8 cellular contexts compared by ENCODE assay signal in the genomic region with DNA sequence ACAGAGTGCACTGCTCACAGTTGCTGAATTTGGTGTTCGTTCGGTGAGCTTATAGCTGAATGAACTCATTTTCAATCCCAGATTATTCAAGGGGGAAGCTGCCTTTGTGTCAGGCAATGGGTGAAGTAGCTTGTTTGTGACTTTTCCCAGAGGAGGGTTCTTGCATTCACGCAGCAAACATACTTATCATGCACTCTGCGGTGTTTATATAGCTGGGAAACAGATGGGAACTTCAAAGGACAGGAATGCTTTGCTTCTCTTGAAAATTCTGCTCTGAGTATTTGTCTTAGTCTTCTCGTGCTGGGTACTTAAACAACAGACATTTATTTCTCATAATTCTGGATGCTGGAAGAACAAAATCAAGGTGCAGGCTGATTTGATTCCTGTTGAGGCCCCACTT.
A peak's percentile ranks its signal among the peaks of the same experiment; 100 is the strongest.
DNase-seq lines count a peak whose midpoint lies in the region; ATAC-seq and TF ChIP-seq lines count a peak whose summit lies in the region.

No MANE protein-coding gene starts in this region.

- H3K27ac ChIP-seq in mesodermal cell (ENCODE audit: low read depth, low read length, severe bottlenecking) (peak overlapping the region; percentile 96), transverse colon (peak overlapping the region; percentile 94 to 98 (median 97))

- no peak overlapping the region for H3K4me3 ChIP-seq in cardiac fibroblast (replicated peaks in 1 of 2; ENCODE audit: low read depth in 2 of 2, low read length in 2 of 2)
- H3K4me3 ChIP-seq in mesodermal cell (ENCODE audit: extremely low read depth, insufficient read depth, low read length, poor library complexity, severe bottlenecking), result no peak overlapping the region
- H3K4me3 ChIP-seq in transverse colon, result no peak overlapping the region

- no peak for TF ChIP-seq CTCF in cardiac fibroblast (IDR thresholded peaks at IDR 0.05; ENCODE audit: low read depth, low read length)
- TF ChIP-seq CTCF in transverse colon (IDR thresholded peaks at IDR 0.05), result no peak
- no peak for TF ChIP-seq CTCF in GM10266 (IDR thresholded peaks at IDR 0.05; ENCODE audit: control insufficient read depth, insufficient read depth, low read depth, missing control alignments)

- peak overlapping the region; percentile 54 to 92 for H3K4me3 Mint-ChIP-seq in activated T-cell treated with anti-CD3 and anti-CD28 coated beads, Interleukin-2, amount 50 U/mL, for 72 hours
- H3K4me3 Mint-ChIP-seq in activated T-cell treated with anti-CD3 and anti-CD28 coated beads, Interleukin-2, amount 50 U/mL, for 24 hours, result no peak overlapping the region

- H3K9me3 Mint-ChIP-seq in activated T-cell treated with anti-CD3 and anti-CD28 coated beads, Interleukin-2, amount 50 U/mL, for 72 hours, result no peaks in the 10 kb centered on the region
- H3K9me3 Mint-ChIP-seq in activated T-cell treated with anti-CD3 and anti-CD28 coated beads, Interleukin-2, amount 50 U/mL, for 24 hours, result no peaks in the 10 kb centered on the region

- H3K36me3 ChIP-seq in mesodermal cell (ENCODE audit: control insufficient read depth, insufficient read depth, low read length) (no peaks in the 10 kb centered on the region), transverse colon (no peaks in the 10 kb centered on the region)

- no peak for ATAC-seq in activated T-cell treated with anti-CD3 and anti-CD28 coated beads, Interleukin-2, amount 50 U/mL, for 72 hours (replicated peaks in 1 of 2)
- no peak for ATAC-seq in GM18520 (IDR thresholded peaks at IDR 0.05; ENCODE audit: unreplicated experiment)

- DNase-seq in activated T-cell treated with anti-CD3 and anti-CD28 coated beads, Interleukin-2, amount 50 U/mL, for 72 hours, result no peak
- no peak for DNase-seq in activated T-cell treated with anti-CD3 and anti-CD28 coated beads, Interleukin-2, amount 50 U/mL, for 24 hours
- DNase-seq in cardiac fibroblast (ENCODE audit: low read depth in 2 of 2) (peak; percentile 48 to 64), transverse colon (no peak), GM10266 (ENCODE audit: extremely low spot score) (no peak), NCI-H2081 treated with DMSO at 0.1 percent for 48 hours (lab: John Stamatoyannopoulos, UW) (no peak)

- no peak overlapping the region for H3K27ac Mint-ChIP-seq in activated T-cell treated with anti-CD3 and anti-CD28 coated beads, Interleukin-2, amount 50 U/mL, for 72 hours
- no peak overlapping the region for H3K27ac Mint-ChIP-seq in activated T-cell treated with anti-CD3 and anti-CD28 coated beads, Interleukin-2, amount 50 U/mL, for 24 hours

- no peak for TF ChIP-seq POLR2A in transverse colon (IDR thresholded peaks at IDR 0.05)

- in situ Hi-C loops in transverse colon (cut with MboI; ENCODE audit: low pct_ligation_motif_present in 1 of 4, low pct_unique_long_range_greater_than_20kb in 1 of 4, low sequenced_read_pairs in 3 of 4), result no loop called here

- intact Hi-C loops in transverse colon (cut with DNase I; ENCODE audit: low total_unique reads), result loop anchor here (2.0 to 5.0 kb wide), 2 partner anchors 70 to 158 kb away; no protein-coding TSS in a partner anchor

- H3K4me1 Mint-ChIP-seq in activated T-cell treated with anti-CD3 and anti-CD28 coated beads, Interleukin-2, amount 50 U/mL, for 72 hours (ENCODE audit: low read depth), result peaks cover 54% of the 10 kb centered on the region
- H3K4me1 Mint-ChIP-seq in activated T-cell treated with anti-CD3 and anti-CD28 coated beads, Interleukin-2, amount 50 U/mL, for 24 hours (ENCODE audit: low read depth), result peaks cover 37% of the 10 kb centered on the region

- H3K36me3 Mint-ChIP-seq in activated T-cell treated with anti-CD3 and anti-CD28 coated beads, Interleukin-2, amount 50 U/mL, for 72 hours (ENCODE audit: insufficient read depth in 2 of 2), result peaks cover 2 to 6% of the 10 kb centered on the region in 2 donors
- H3K36me3 Mint-ChIP-seq in activated T-cell treated with anti-CD3 and anti-CD28 coated beads, Interleukin-2, amount 50 U/mL, for 24 hours (ENCODE audit: low read depth), result no peaks in the 10 kb centered on the region

- no peak for TF ChIP-seq EP300 in transverse colon (IDR thresholded peaks at IDR 0.05; ENCODE audit: low read depth)

- H3K9me3 ChIP-seq in mesodermal cell (ENCODE audit: control insufficient read depth, low read length), result no peaks in the 10 kb centered on the region
- H3K9me3 ChIP-seq in transverse colon, result no peaks in the 10 kb centered on the region

- 69 to 100% methylated on average over 2 to 5 of the region's 5 CpGs for WGBS in mesodermal cell (ENCODE audit: insufficient coverage in 2 of 2), 2 experiments
- WGBS in transverse colon (ENCODE audit: low coverage in 1 of 2), 2 donors, result 65 to 86% methylated on average over 2 to 5 of the region's 5 CpGs

- H3K27me3 Mint-ChIP-seq in activated T-cell treated with anti-CD3 and anti-CD28 coated beads, Interleukin-2, amount 50 U/mL, for 72 hours (ENCODE audit: low read depth), result peaks cover 39% of the 10 kb centered on the region
- peaks cover 63% of the 10 kb centered on the region for H3K27me3 Mint-ChIP-seq in activated T-cell treated with anti-CD3 and anti-CD28 coated beads, Interleukin-2, amount 50 U/mL, for 24 hours

- no peaks in the 10 kb centered on the region for H3K27me3 ChIP-seq in transverse colon

- H3K4me1 ChIP-seq in mesodermal cell (ENCODE audit: control insufficient read depth, insufficient read depth, low read length, poor library complexity, severe bottlenecking), result peaks cover 36% of the 10 kb centered on the region
- peaks cover 25 to 36% (median 33%) of the 10 kb centered on the region in 4 donors for H3K4me1 ChIP-seq in transverse colon

Comparison
In these comparisons a context has a peak if more than half of its experiments do, and no peak if none do; other contexts are left out.
1. DNase-seq: peak in cardiac fibroblast (2 of 2); none in activated T-cell treated with anti-CD3 and anti-CD28 coated beads, Interleukin-2, amount 50 U/mL, for 72 hours (0 of 2), activated T-cell treated with anti-CD3 and anti-CD28 coated beads, Interleukin-2, amount 50 U/mL, for 24 hours (single experiment), transverse colon (single experiment), GM10266 (single experiment) and NCI-H2081 treated with DMSO at 0.1 percent for 48 hours (single experiment).